8 cellular contexts compared by ENCODE assay signal in genomic region chr2:218259099-218259921, GRCh38. TPM values are rescaled to one million over a fixed set of nuclear protein-coding genes. Genes with fewer than 3 reads are reported as not detected.
DNase-seq lines count a peak whose midpoint lies in the region; ATAC-seq, FAIRE-seq and TF ChIP-seq lines count a peak whose summit lies in the region.

No MANE protein-coding gene starts in this region.

- H3K27ac Mint-ChIP-seq in IgD-negative memory B cell, result peak overlapping the region; percentile 54 to 98 (median 84)
- H3K27ac Mint-ChIP-seq in stimulated activated memory B cell treated with anti-CD40 and anti-IgM and Interleukin-4, amounts not matched to agents 10 μg/mL and 1 μg/mL and 100 μg/mL, for 72 hours, result peak overlapping the region; percentile 73

- H3K36me3 Mint-ChIP-seq in IgD-negative memory B cell, result peaks cover 1% of the 10 kb centered on the region
- peaks cover 31% of the 10 kb centered on the region for H3K36me3 Mint-ChIP-seq in stimulated activated memory B cell treated with anti-CD40 and anti-IgM and Interleukin-4, amounts not matched to agents 10 μg/mL and 1 μg/mL and 100 μg/mL, for 72 hours

- no peak for FAIRE-seq in HTR-8/SVneo (lab: Jason Lieb, UNC)

- WGBS in adrenal gland, 4 donors, result 52 to 67% (median 57%) methylated on average over 9 to 15 of the region's 15 CpGs

- H3K4me3 Mint-ChIP-seq in IgD-negative memory B cell, result peak overlapping the region in 2 of 4 donors; percentile 70 to 86
- peak overlapping the region; percentile 4 for H3K4me3 Mint-ChIP-seq in stimulated activated memory B cell treated with anti-CD40 and anti-IgM and Interleukin-4, amounts not matched to agents 10 μg/mL and 1 μg/mL and 100 μg/mL, for 72 hours

- H3K4me3 ChIP-seq in adrenal gland, result no peak overlapping the region

- ATAC-seq in stimulated activated memory B cell treated with anti-CD40 and anti-IgM and Interleukin-4, amounts not matched to agents 10 μg/mL and 1 μg/mL and 100 μg/mL, for 72 hours, result no peak

- H3K4me1 Mint-ChIP-seq in IgD-negative memory B cell, result peaks cover 20 to 38% (median 28%) of the 10 kb centered on the region in 3 donors
- peaks cover 91% of the 10 kb centered on the region for H3K4me1 Mint-ChIP-seq in stimulated activated memory B cell treated with anti-CD40 and anti-IgM and Interleukin-4, amounts not matched to agents 10 μg/mL and 1 μg/mL and 100 μg/mL, for 72 hours

- no peaks in the 10 kb centered on the region for H3K9me3 Mint-ChIP-seq in IgD-negative memory B cell
- no peaks in the 10 kb centered on the region for H3K9me3 Mint-ChIP-seq in stimulated activated memory B cell treated with anti-CD40 and anti-IgM and Interleukin-4, amounts not matched to agents 10 μg/mL and 1 μg/mL and 100 μg/mL, for 72 hours

- H3K27me3 ChIP-seq in adrenal gland, result no peaks in the 10 kb centered on the region

- no peak for TF ChIP-seq CTCF in adrenal gland (IDR thresholded peaks at IDR 0.05)

- H3K4me1 ChIP-seq in adrenal gland (replicated peaks in 1 of 2), result peaks cover 4 to 23% of the 10 kb centered on the region in 2 donors

- DNase-seq in adrenal gland, result peak in 3 of 7 donors; percentile 20 to 66 (median 49)
- peak; percentile 96 for DNase-seq in islet precursor cell
- no peak for DNase-seq in HuH-7 (ENCODE audit: low spot score)
- DNase-seq in middle frontal gyrus (ENCODE audit: extremely low spot score, low spot score), result no peak
- DNase-seq in HTR-8/SVneo (ENCODE audit: insufficient read length, low spot score), result no peak
- DNase-seq in activated CD8-positive, alpha-beta memory T cell treated with anti-CD3 and anti-CD28 coated beads, Interleukin-2, amount 50 U/mL, for 48 hours, result no peak

- no peaks in the 10 kb centered on the region for H3K27me3 Mint-ChIP-seq in IgD-negative memory B cell
- H3K27me3 Mint-ChIP-seq in stimulated activated memory B cell treated with anti-CD40 and anti-IgM and Interleukin-4, amounts not matched to agents 10 μg/mL and 1 μg/mL and 100 μg/mL, for 72 hours, result no peaks in the 10 kb centered on the region

- intact Hi-C loops in adrenal gland (cut with DNase I), result loop anchor here in 1 of 2 donors (5.0 kb wide), 1 partner anchor 72 kb away; no protein-coding TSS in a partner anchor

- no peak for TF ChIP-seq POLR2A in adrenal gland (IDR thresholded peaks at IDR 0.05)

- H3K9me3 ChIP-seq in adrenal gland (replicated peaks in 1 of 3), result no peaks in the 10 kb centered on the region

- H3K27ac ChIP-seq in adrenal gland, result peak overlapping the region in 4 of 5 donors; percentile 33 to 89 (median 64)

- H3K36me3 ChIP-seq in adrenal gland (replicated peaks in 1 of 2), result peaks cover 0 to 32% of the 10 kb centered on the region in 2 donors

RNA-seq across cellular contexts. Expression of gene GPBAR1, which starts 1.5 kb away (rescaled TPM):
- polyA plus RNA-seq in IgD-negative memory B cell, result 0.64 TPM
- total RNA-seq in adrenal gland, result 10 to 100 TPM in 1 of 8 donors, 1 to 10 TPM in 7; 2.6 to 15.3 (median 4.1) TPM
- 1 to 10 TPM in 2 of 3 donors, under 1 TPM in 1; 0.11 to 4.0 (median 2.1) TPM for polyA plus RNA-seq in adrenal gland

RNA-seq across cellular contexts. Expression of gene AAMP, which starts 10.6 kb away (rescaled TPM):
- 82.0 TPM for polyA plus RNA-seq in IgD-negative memory B cell
- 100 to 1,000 TPM in 5 of 8 donors, 10 to 100 TPM in 3; 84.9 to 314 (median 110) TPM for total RNA-seq in adrenal gland
- polyA plus RNA-seq in adrenal gland, result 100 to 1,000 TPM in 1 of 3 donors, 10 to 100 TPM in 2; 54.8 to 129 (median 89.0) TPM

RNA-seq across cellular contexts. Expression of gene PNKD, which starts 11.0 kb away (rescaled TPM):
- polyA plus RNA-seq in IgD-negative memory B cell (126 TPM), adrenal gland (100 to 1,000 TPM in 2 of 3 donors, 10 to 100 TPM in 1; 56.9 to 181 (median 139) TPM)
- 100 to 1,000 TPM in 3 of 8 donors, 10 to 100 TPM in 5; 48.8 to 118 (median 87.4) TPM for total RNA-seq in adrenal gland

RNA-seq across cellular contexts. Expression of gene TMBIM1, which starts 33.0 kb away (rescaled TPM):
- polyA plus RNA-seq in IgD-negative memory B cell (147 TPM), adrenal gland (100 to 1,000 TPM in 1 of 3 donors, 10 to 100 TPM in 2; 25.7 to 201 (median 63.8) TPM)
- total RNA-seq in adrenal gland, result 100 to 1,000 TPM; 185 to 293 (median 214) TPM

RNA-seq across cellular contexts. Expression of gene ARPC2, which starts 42.3 kb away (rescaled TPM):
- polyA plus RNA-seq in IgD-negative memory B cell (862 TPM), adrenal gland (100 to 1,000 TPM in 2 of 3 donors, 10 to 100 TPM in 1; 93.5 to 284 (median 118) TPM)
- 100 to 1,000 TPM; 122 to 254 (median 193) TPM for total RNA-seq in adrenal gland
